9 cellular contexts compared by ENCODE assay signal in genomic region chr4:88018471-88018870, GRCh38. TPM values are rescaled to one million over a fixed set of nuclear protein-coding genes. Genes with fewer than 3 reads are reported as not detected.
A peak's percentile ranks its signal among the peaks of the same experiment; 100 is the strongest.
DNase-seq lines count a peak whose midpoint lies in the region; ATAC-seq, FAIRE-seq and TF ChIP-seq lines count a peak whose summit lies in the region.
"Had no signal": no experiment of that assay in that cellular context is flagged by ENCODE, and none has a peak within 500 bp of the region (broad histone marks: within the 10 kb centered on the region; RNA-seq: fewer than 3 reads in every experiment).

No MANE protein-coding gene starts in this region.

- H2BK120ac ChIP-seq in mesenchymal stem cell (ENCODE audit: low read depth, low read length), result peak overlapping the region; percentile 39

- H3K23ac ChIP-seq in mesenchymal stem cell (ENCODE audit: low read length in 2 of 2), result no peak overlapping the region

- no peak overlapping the region for H2AFZ ChIP-seq in mesenchymal stem cell (ENCODE audit: low read depth, low read length)
- H2AFZ ChIP-seq in neural progenitor cell (replicated peaks), result no peak overlapping the region

- peak overlapping the region; percentile 33 to 81 for H3K18ac ChIP-seq in mesenchymal stem cell (ENCODE audit: low read depth in 1 of 2, low read length in 2 of 2)

- peaks cover 6% of the 10 kb centered on the region for H3K4me1 Mint-ChIP-seq in neural progenitor cell

- H3K36me3 ChIP-seq in mesenchymal stem cell (ENCODE audit: control insufficient read depth in 1 of 2, insufficient read depth in 2 of 2, low read depth in 1 of 2, low read length in 2 of 2) (peaks cover 0 to 29% of the 10 kb centered on the region in 2 experiments), upper lobe of right lung (peaks cover 13% of the 10 kb centered on the region), small intestine (ENCODE audit: control insufficient read depth in 2 of 2, insufficient read depth in 2 of 2, low read length in 2 of 2) (no peaks in the 10 kb centered on the region), neural progenitor cell (peaks cover 8% of the 10 kb centered on the region)

- no peaks in the 10 kb centered on the region for H3K9me3 ChIP-seq in mesenchymal stem cell (ENCODE audit: control insufficient read depth, low read length)
- H3K9me3 ChIP-seq in upper lobe of right lung, result no peaks in the 10 kb centered on the region
- no peaks in the 10 kb centered on the region for H3K9me3 ChIP-seq in small intestine (ENCODE audit: control insufficient read depth, low read depth)
- no peaks in the 10 kb centered on the region for H3K9me3 ChIP-seq in neural progenitor cell (ENCODE audit: low read depth)

- H2BK15ac ChIP-seq in mesenchymal stem cell (ENCODE audit: low read depth, poor library complexity, severe bottlenecking), result no peak overlapping the region

- H3K27me3 ChIP-seq in mesenchymal stem cell (ENCODE audit: control insufficient read depth in 1 of 2, insufficient read depth in 1 of 2, low read length in 2 of 2) (no peaks in the 10 kb centered on the region), upper lobe of right lung (no peaks in the 10 kb centered on the region), small intestine (ENCODE audit: control insufficient read depth in 2 of 2, insufficient read depth in 2 of 2, low read length in 2 of 2) (no peaks in the 10 kb centered on the region), neural progenitor cell (no peaks in the 10 kb centered on the region)

- peaks cover 11% of the 10 kb centered on the region for H3K79me1 ChIP-seq in mesenchymal stem cell (replicated peaks; ENCODE audit: low read length, poor library complexity, severe bottlenecking)

- no peak for ATAC-seq in upper lobe of right lung
- ATAC-seq: HCT116; stimulated activated naive CD8-positive, alpha-beta T cell treated with anti-CD3 and anti-CD28 coated beads, Interleukin-15, amount 100 ng/mL, for 72 hours had no signal

- H3K4ac ChIP-seq in mesenchymal stem cell (ENCODE audit: low read depth in 1 of 2, low read length in 2 of 2), result peak overlapping the region; percentile 57 to 98

- DNase-seq in NB4 (ENCODE audit: low read depth), result peak; percentile 43
- peak; percentile 80 for DNase-seq in coronary artery (ENCODE audit: low spot score)
- peak; percentile 57 for DNase-seq in mesenchymal stem cell
- no peak for DNase-seq in upper lobe of right lung
- no peak for DNase-seq in small intestine
- no peak for DNase-seq in neural progenitor cell (ENCODE audit: low spot score)
- DNase-seq in NCI-H82 treated with DMSO at 0.1 percent for 48 hours (lab: John Stamatoyannopoulos, UW; ENCODE audit: unreplicated experiment), result no peak
- DNase-seq: stimulated activated naive CD8-positive, alpha-beta T cell treated with anti-CD3 and anti-CD28 coated beads, Interleukin-15, amount 100 ng/mL, for 72 hours had no signal

- no peak overlapping the region for H3K14ac ChIP-seq in mesenchymal stem cell (ENCODE audit: low read length in 2 of 2)

- peak overlapping the region in 1 of 2 experiments; percentile 98 for H2BK12ac ChIP-seq in mesenchymal stem cell (ENCODE audit: low read length in 2 of 2)

- H3K79me2 ChIP-seq in neural progenitor cell (ENCODE audit: low read depth), result peaks cover 80% of the 10 kb centered on the region

- peaks cover 3% of the 10 kb centered on the region for H3K27me3 Mint-ChIP-seq in neural progenitor cell (ENCODE audit: insufficient read depth, low read depth)
- H3K27me3 Mint-ChIP-seq: stimulated activated naive CD8-positive, alpha-beta T cell treated with anti-CD3 and anti-CD28 coated beads, Interleukin-15, amount 100 ng/mL, for 72 hours had no signal

- H3F3A ChIP-seq in neural progenitor cell (ENCODE audit: low read depth), result no peaks in the 10 kb centered on the region

- no peak overlapping the region for H3K4me2 ChIP-seq in mesenchymal stem cell (ENCODE audit: low read length, poor library complexity, severe bottlenecking)
- H3K4me2 ChIP-seq in neural progenitor cell, result no peak overlapping the region

- H2AK5ac ChIP-seq in mesenchymal stem cell (ENCODE audit: low read length, severe bottlenecking), result peak overlapping the region; percentile 97

- no peak overlapping the region for H3K4me3 ChIP-seq in NB4 (ENCODE audit: low read depth, low read length)
- H3K4me3 ChIP-seq in coronary artery, result peak overlapping the region; percentile 44
- H3K4me3 ChIP-seq in mesenchymal stem cell (ENCODE audit: insufficient read depth in 1 of 2, low read depth in 1 of 2, low read length in 2 of 2), result peak overlapping the region in 1 of 2 experiments; percentile 67
- no peak overlapping the region for H3K4me3 ChIP-seq in upper lobe of right lung
- H3K4me3 ChIP-seq in small intestine (ENCODE audit: low read depth in 1 of 2, low read length in 2 of 2), result no peak overlapping the region
- H3K4me3 ChIP-seq in neural progenitor cell, result no peak overlapping the region

- H3K4me3 Mint-ChIP-seq in neural progenitor cell, result no peak overlapping the region
- H3K4me3 Mint-ChIP-seq: stimulated activated naive CD8-positive, alpha-beta T cell treated with anti-CD3 and anti-CD28 coated beads, Interleukin-15, amount 100 ng/mL, for 72 hours had no signal

- H3K9me3 Mint-ChIP-seq in neural progenitor cell, result peaks cover 3% of the 10 kb centered on the region
- H3K9me3 Mint-ChIP-seq: stimulated activated naive CD8-positive, alpha-beta T cell treated with anti-CD3 and anti-CD28 coated beads, Interleukin-15, amount 100 ng/mL, for 72 hours had no signal

- TF ChIP-seq CTCF in NB4 (IDR thresholded peaks at IDR 0.05; ENCODE audit: low read depth, low read length) (no peak), coronary artery (IDR thresholded peaks at IDR 0.05) (no peak), upper lobe of right lung (IDR thresholded peaks at IDR 0.05) (no peak), neural progenitor cell (IDR thresholded peaks at IDR 0.05) (no peak)

- H4K20me1 ChIP-seq in neural progenitor cell (ENCODE audit: low read depth), result peaks cover 46% of the 10 kb centered on the region

- no peak for FAIRE-seq in small intestine (lab: Jason Lieb, UNC)

- H3K27ac ChIP-seq in coronary artery (peak overlapping the region; percentile 85 to 96), mesenchymal stem cell (ENCODE audit: low read length, poor library complexity, severe bottlenecking) (peak overlapping the region; percentile 93), upper lobe of right lung (peak overlapping the region; percentile 26), small intestine (ENCODE audit: low read depth in 1 of 2, low read length in 1 of 2) (peak overlapping the region in 1 of 2 donors; percentile 85), neural progenitor cell (no peak overlapping the region)

- peaks cover 48% of the 10 kb centered on the region for H3K36me3 Mint-ChIP-seq in neural progenitor cell

- H3K4me1 ChIP-seq in mesenchymal stem cell (ENCODE audit: control insufficient read depth, insufficient read depth, low read depth, low read length), result peaks cover 15% of the 10 kb centered on the region
- peaks cover 14% of the 10 kb centered on the region for H3K4me1 ChIP-seq in upper lobe of right lung
- H3K4me1 ChIP-seq in small intestine (ENCODE audit: control insufficient read depth in 2 of 2, insufficient read depth in 1 of 2, low read depth in 1 of 2, low read length in 1 of 2), result peaks cover 0 to 6% of the 10 kb centered on the region in 2 donors
- H3K4me1 ChIP-seq in neural progenitor cell, result no peaks in the 10 kb centered on the region

- WGBS in mesenchymal stem cell, result 81% methylated on average over 4 of the region's 5 CpGs
- 71 to 91% (median 88%) methylated on average over 5 of the region's 5 CpGs for WGBS in small intestine, 3 donors

- H3K27ac Mint-ChIP-seq in neural progenitor cell, result no peak overlapping the region

- no peak overlapping the region for H4K91ac ChIP-seq in mesenchymal stem cell (ENCODE audit: low read length)

- no peak for TF ChIP-seq POLR2A in NB4 (IDR thresholded peaks at IDR 0.05; ENCODE audit: extremely low read depth, insufficient read length)

- no peak overlapping the region for H2BK5ac ChIP-seq in mesenchymal stem cell (ENCODE audit: low read depth, low read length, poor library complexity, severe bottlenecking)

- intact Hi-C loops in upper lobe of right lung (cut with DNase I), result no loop called here

- H4K8ac ChIP-seq in mesenchymal stem cell (ENCODE audit: low read length), result peak overlapping the region; percentile 59

- H3K9ac ChIP-seq in mesenchymal stem cell (ENCODE audit: low read length) (peak overlapping the region; percentile 95), neural progenitor cell (no peak overlapping the region)

RNA-seq across cellular contexts. Expression of gene PKD2, which starts 11.0 kb away (rescaled TPM):
- 32.4 TPM for polyA plus RNA-seq in mesenchymal stem cell (2013, experiment 1 of 2)
- polyA plus RNA-seq in mesenchymal stem cell (2013, experiment 2 of 2), result 32.9 TPM
- total RNA-seq in upper lobe of right lung (37.8 TPM), neural progenitor cell (ENCODE audit: low replicate concordance) (36.0 and 40.4 TPM in 2 replicates)
- 1 to 10 TPM; 2.4 to 7.1 (median 3.1) TPM for polyA plus RNA-seq in small intestine

RNA-seq across cellular contexts. Expression of gene SPP1, which starts 43.0 kb away (rescaled TPM):
- polyA plus RNA-seq in mesenchymal stem cell (2013, experiment 1 of 2), result 14.7 TPM
- polyA plus RNA-seq in mesenchymal stem cell (2013, experiment 2 of 2), result 14.8 TPM
- 45.4 TPM for total RNA-seq in upper lobe of right lung
- 10 to 100 TPM in 1 of 3 donors, 1 to 10 TPM in 2; 2.2 to 12.8 (median 3.0) TPM for polyA plus RNA-seq in small intestine
- 0.54 and 1.1 TPM in 2 replicates for total RNA-seq in neural progenitor cell (ENCODE audit: low replicate concordance)

Comparison
In these comparisons a context has a peak if more than half of its experiments do, and no peak if none do; other contexts are left out.
1. DNase-seq: peak in NB4 (single experiment), coronary artery (single experiment) and mesenchymal stem cell (single experiment); none in upper lobe of right lung (single experiment), small intestine (single experiment), neural progenitor cell (single experiment) and NCI-H82 treated with DMSO at 0.1 percent for 48 hours (single experiment).
2. RNA of gene SPP1, which starts 43.0 kb away (total RNA-seq): 45.4 TPM in upper lobe of right lung (single experiment); 0.54 to 1.1 TPM in neural progenitor cell; every median in the first group is over 10 times any median in the second.